ENCODE assay signal across 17 cellular contexts in the genomic region with DNA sequence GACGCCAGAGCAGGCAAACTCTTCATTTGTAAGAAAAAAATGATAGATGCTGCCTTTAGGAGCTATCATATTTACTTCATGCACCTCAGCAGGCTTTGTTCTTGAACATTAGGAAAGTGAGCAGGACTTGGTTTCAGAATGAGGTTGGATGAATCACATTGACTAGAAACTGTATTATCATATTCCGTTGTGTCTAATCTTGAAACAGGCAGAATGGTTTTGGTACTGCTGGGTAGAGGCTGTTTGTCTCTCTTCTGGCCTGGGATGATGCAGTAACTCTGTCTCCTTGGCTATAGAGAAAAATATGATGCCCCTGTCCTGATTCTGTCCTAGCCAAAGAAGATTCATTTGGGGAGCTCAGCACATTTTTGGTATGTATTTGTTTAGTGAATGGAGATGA.
"Had no signal": no experiment of that assay in that cellular context is flagged by ENCODE, and none has a peak within 500 bp of the region (broad histone marks: within the 10 kb centered on the region; RNA-seq: fewer than 3 reads in every experiment).

No MANE protein-coding gene starts in this region.

- H3K4me3 Mint-ChIP-seq: naive thymus-derived CD4-positive, alpha-beta T cell; nephron progenitor cell had no signal

- H3K9me3 ChIP-seq: esophagus muscularis mucosa, gastrocnemius medialis, heart right ventricle, neutrophil, right atrium auricular region had no signal

- H3K4me1 Mint-ChIP-seq: naive thymus-derived CD4-positive, alpha-beta T cell had no signal

- H3K27me3 ChIP-seq: esophagus muscularis mucosa, gastrocnemius medialis, heart right ventricle, neutrophil, right atrium auricular region, sigmoid colon had no signal

- DNase-seq: effector memory CD4-positive, alpha-beta T cell; gastrocnemius medialis; heart right ventricle; hypothalamus; kidney glomerular epithelial cell; mammary epithelial cell; naive thymus-derived CD4-positive, alpha-beta T cell; nephron progenitor cell; posterior cingulate gyrus; sigmoid colon; stimulated activated naive CD4-positive, alpha-beta T cell treated with Interleukin-2 at 50 U/mL for 16 hours; trophoblast cell had no signal

- ATAC-seq: gastrocnemius medialis; heart right ventricle; naive thymus-derived CD4-positive, alpha-beta T cell had no signal

- H3K9me3 Mint-ChIP-seq: nephron progenitor cell had no signal

- H3K36me3 Mint-ChIP-seq: naive thymus-derived CD4-positive, alpha-beta T cell had no signal

- H3K4me1 ChIP-seq: esophagus muscularis mucosa, gastrocnemius medialis, heart right ventricle, right atrium auricular region, sigmoid colon had no signal

- H3K27ac Mint-ChIP-seq: naive thymus-derived CD4-positive, alpha-beta T cell; nephron progenitor cell had no signal

- H3K36me3 ChIP-seq: esophagus muscularis mucosa, gastrocnemius medialis, heart right ventricle, neutrophil, right atrium auricular region, sigmoid colon had no signal

- H3K4me3 ChIP-seq: esophagus muscularis mucosa, gastrocnemius medialis, heart right ventricle, right atrium auricular region, sigmoid colon, skin epidermis had no signal

- H3K27ac ChIP-seq: epithelial cell of prostate, esophagus muscularis mucosa, gastrocnemius medialis, heart right ventricle, neutrophil, right atrium auricular region, sigmoid colon, skin epidermis had no signal

- H3K27me3 Mint-ChIP-seq: naive thymus-derived CD4-positive, alpha-beta T cell had no signal
